ENCODE assay signal across 28 cellular contexts in genomic region chr4:66465111-66465510, GRCh38.
A peak's percentile ranks its signal among the peaks of the same experiment; 100 is the strongest.
DNase-seq lines count a peak whose midpoint lies in the region; ATAC-seq and TF ChIP-seq lines count a peak whose summit lies in the region.
"Had no signal": no experiment of that assay in that cellular context is flagged by ENCODE, and none has a peak within 500 bp of the region (broad histone marks: within the 10 kb centered on the region; RNA-seq: fewer than 3 reads in every experiment).

No MANE protein-coding gene starts in this region.

- intact Hi-C loops in prostate gland (cut with DNase I) = no loop called here

- TF ChIP-seq CTCF in foreskin keratinocyte (conservative IDR thresholded peaks at IDR 0.05) (no peak), prostate gland (IDR thresholded peaks at IDR 0.05) (no peak)

- H3K27me3 ChIP-seq in foreskin keratinocyte (no peaks in the 10 kb centered on the region), prostate gland (replicated peaks; ENCODE audit: insufficient read depth) (no peaks in the 10 kb centered on the region)
- H3K27me3 ChIP-seq: uterus had no signal

- TF ChIP-seq POLR2A in prostate gland (IDR thresholded peaks at IDR 0.05) = no peak

- H3K4me3 ChIP-seq in prostate gland = no peak overlapping the region
- H3K4me3 ChIP-seq: skin epidermis, thoracic aorta, uterus had no signal

- H3K9me3 ChIP-seq in prostate gland = no peaks in the 10 kb centered on the region
- H3K9me3 ChIP-seq: thoracic aorta, uterus had no signal

- no peak overlapping the region for H3K27ac ChIP-seq in foreskin keratinocyte
- H3K27ac ChIP-seq in prostate gland = no peak overlapping the region
- H3K27ac ChIP-seq: skin epidermis, thoracic aorta, uterus had no signal

- H3K4me1 ChIP-seq in foreskin keratinocyte (no peaks in the 10 kb centered on the region), prostate gland (replicated peaks) (no peaks in the 10 kb centered on the region)
- H3K4me1 ChIP-seq: uterus had no signal

- DNase-seq in AG08396 (ENCODE audit: low spot score) (peak; percentile 7), HT1080 (ENCODE audit: low read depth) (peak; percentile 25), amniotic stem cell (lab: John Stamatoyannopoulos, UW) (peak; percentile 14), foreskin keratinocyte (peak; percentile 16 to 59), NCI-H2171 treated with DMSO at 0.1 percent for 48 hours (lab: John Stamatoyannopoulos, UW) (no peak), NCI-H524 treated with DMSO at 0.1 percent for 48 hours (lab: John Stamatoyannopoulos, UW) (no peak), prostate gland (ENCODE audit: low spot score) (no peak)
- DNase-seq: 8988T; activated CD4-positive, alpha-beta memory T cell treated with anti-CD3 and anti-CD28 coated beads for 36 hours; activated CD8-positive, alpha-beta memory T cell treated with anti-CD3 and anti-CD28 coated beads, Interleukin-2, amount 50 U/mL, for 4 hours; activated naive CD4-positive, alpha-beta T cell treated with anti-CD3 and anti-CD28 coated beads, Interleukin-2, amount 10 ng/mL, durations not matched to agents 7 days and 5 days; aorta; CD4-positive, alpha-beta T cell; dermis blood vessel endothelial cell; glutamatergic neuron; kidney; midbrain; natural killer cell; NCI-H1092; NCI-H187 treated with DMSO at 0.1 percent for 48 hours; occipital lobe; stimulated activated naive CD8-positive, alpha-beta T cell treated with anti-CD3 and anti-CD28 coated beads, Interleukin-15, Interleukin-2, amounts not matched to agents 100 U/mL and 50 U/mL, for 24 hours; uterus had no signal

- WGBS in prostate gland = 92% methylated on average over 4 of the region's 4 CpGs

- peak; percentile 75 for ATAC-seq in foreskin keratinocyte
- ATAC-seq in HG03521 (IDR thresholded peaks at IDR 0.05; ENCODE audit: unreplicated experiment) = no peak
- ATAC-seq: activated CD4-positive, CD25-positive, alpha-beta regulatory T cell treated with anti-CD3 and anti-CD28 coated beads, Interleukin-2, amount 50 U/mL, for 24 hours; HCT116; natural killer cell; stimulated activated naive CD8-positive, alpha-beta T cell treated with anti-CD3 and anti-CD28 coated beads, Interleukin-15, Interleukin-2, amounts not matched to agents 100 U/mL and 50 U/mL, for 24 hours had no signal

- no peaks in the 10 kb centered on the region for H3K36me3 ChIP-seq in prostate gland
- H3K36me3 ChIP-seq: thoracic aorta, uterus had no signal

Comparison
In these comparisons a context has a peak if more than half of its experiments do, and no peak if none do; other contexts are left out.
1. DNase-seq: peak in AG08396 (single experiment), HT1080 (single experiment), amniotic stem cell (single experiment) and foreskin keratinocyte (2 of 2); none in NCI-H2171 treated with DMSO at 0.1 percent for 48 hours (single experiment), NCI-H524 treated with DMSO at 0.1 percent for 48 hours (single experiment) and prostate gland (single experiment).